Comparison of ENCODE assay signal across 6 cellular contexts in the genomic region with DNA sequence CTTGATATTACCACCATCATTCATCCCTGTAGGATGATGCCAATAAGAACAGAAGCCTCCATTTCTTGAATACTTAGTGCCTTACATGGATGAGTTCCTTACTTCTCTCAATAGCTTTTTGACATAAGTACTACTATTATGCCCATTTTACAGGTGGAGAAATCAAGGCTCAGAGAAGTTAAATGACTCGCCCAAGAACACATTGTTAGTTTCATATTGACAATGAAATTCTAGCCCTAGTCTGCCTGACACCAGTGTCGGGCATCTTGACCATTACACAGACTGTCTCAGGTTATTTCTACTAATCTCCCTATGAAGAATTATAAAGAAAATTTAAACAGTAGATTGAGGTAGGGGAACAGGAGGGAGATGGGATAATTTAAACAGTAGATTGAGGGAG.
"Had no signal": no experiment of that assay in that cellular context is flagged by ENCODE, and none has a peak within 500 bp of the region (broad histone marks: within the 10 kb centered on the region; RNA-seq: fewer than 3 reads in every experiment).

No MANE protein-coding gene starts in this region.

- H3K36me3 Mint-ChIP-seq: IgD-negative memory B cell had no signal

- H3K9me3 Mint-ChIP-seq: IgD-negative memory B cell had no signal

- DNase-seq: IMR-90, KBM-7, KG1 had no signal

- H3K27ac ChIP-seq: HL-60 had no signal

- H3K4me1 Mint-ChIP-seq: IgD-negative memory B cell had no signal

- FAIRE-seq: HTR-8/SVneo had no signal

- H3K4me3 Mint-ChIP-seq: IgD-negative memory B cell had no signal
